21 cellular contexts compared by ENCODE assay signal in the genomic region with DNA sequence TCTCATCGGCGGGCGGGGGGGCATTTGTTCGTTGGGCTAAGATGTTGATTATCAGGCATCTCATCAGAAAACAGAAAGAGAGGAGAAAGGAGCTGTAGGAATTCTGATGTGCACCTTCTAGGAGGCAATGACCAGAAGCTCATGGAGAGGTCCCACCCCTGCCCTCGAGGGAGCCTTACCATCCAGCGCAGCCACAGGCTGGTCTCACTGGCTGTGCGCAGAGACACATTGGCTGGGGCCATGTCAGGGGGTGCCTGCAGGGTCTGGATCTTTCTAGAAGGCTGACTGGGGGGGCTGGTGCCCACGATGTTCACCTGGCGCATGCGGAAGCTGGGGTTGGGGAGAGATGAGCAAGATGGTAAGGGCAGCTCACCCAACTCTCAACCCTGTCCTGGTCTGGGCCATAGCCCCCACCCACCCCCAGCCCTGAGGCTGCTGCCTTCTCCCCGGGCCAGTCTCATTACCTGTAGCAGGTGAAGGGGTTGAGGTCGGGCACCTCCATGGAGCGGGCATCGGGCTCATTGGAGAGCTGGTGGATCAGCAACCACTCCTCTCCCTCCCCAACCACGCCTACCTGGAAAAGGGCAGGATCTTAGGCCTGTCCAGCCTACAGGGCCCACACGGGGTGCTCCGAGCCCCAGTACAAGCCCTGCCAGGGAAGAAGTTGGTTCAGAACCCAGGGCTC.
A peak's percentile ranks its signal among the peaks of the same experiment; 100 is the strongest.
DNase-seq lines count a peak whose midpoint lies in the region; ATAC-seq and TF ChIP-seq lines count a peak whose summit lies in the region.
"Had no signal": no experiment of that assay in that cellular context is flagged by ENCODE, and none has a peak within 500 bp of the region (broad histone marks: within the 10 kb centered on the region; RNA-seq: fewer than 3 reads in every experiment).

No MANE protein-coding gene starts in this region.

- no peaks in the 10 kb centered on the region for H3K36me3 ChIP-seq in lower lobe of right lung

- DNase-seq in Right ventricle myocardium inferior (ENCODE audit: missing footprints) (peak; percentile 62), left cardiac atrium (no peak), chondrocyte (ENCODE audit: low spot score) (peak; percentile 76), lower lobe of right lung (peak; percentile 33), nephron progenitor cell (no peak), DMS53 treated with DMSO at 0.1 percent for 48 hours (lab: John Stamatoyannopoulos, UW; ENCODE audit: unreplicated experiment) (no peak)
- DNase-seq: Caco-2; CD4-positive, CD25-positive, alpha-beta regulatory T cell; CD8-positive, alpha-beta T cell; DMS153; DMS79; EL; GDM1; HCEC 1CT had no signal

- no peak overlapping the region for H3K4me3 Mint-ChIP-seq in chondrocyte (ENCODE audit: unreplicated experiment)
- H3K4me3 Mint-ChIP-seq in nephron progenitor cell, result no peak overlapping the region
- H3K4me3 Mint-ChIP-seq: B cell; CD4-positive, CD25-positive, alpha-beta regulatory T cell; CD8-positive, alpha-beta T cell; GM23338 had no signal

- no peaks in the 10 kb centered on the region for H3K9me3 Mint-ChIP-seq in chondrocyte (ENCODE audit: low read depth)
- H3K9me3 Mint-ChIP-seq in nephron progenitor cell, result no peaks in the 10 kb centered on the region
- H3K9me3 Mint-ChIP-seq: CD8-positive, alpha-beta T cell; GM23338 had no signal

- no peak overlapping the region for H3K27ac ChIP-seq in lower lobe of right lung
- H3K27ac ChIP-seq: 22Rv1, BLaER1, C4-2B had no signal

- no peak overlapping the region for H3K4me3 ChIP-seq in lower lobe of right lung
- H3K4me3 ChIP-seq: BLaER1, GM12878, GM23338 had no signal

- H3K36me3 Mint-ChIP-seq in chondrocyte (ENCODE audit: low read depth) (peaks cover 14% of the 10 kb centered on the region), nephron progenitor cell (ENCODE audit: low read depth) (peaks cover 36% of the 10 kb centered on the region)
- H3K36me3 Mint-ChIP-seq: CD4-positive, CD25-positive, alpha-beta regulatory T cell had no signal

- no peaks in the 10 kb centered on the region for H3K27me3 ChIP-seq in lower lobe of right lung (ENCODE audit: low read depth)
- H3K27me3 ChIP-seq: BLaER1 had no signal

- TF ChIP-seq CTCF in chondrocyte (IDR thresholded peaks at IDR 0.05), result no peak
- TF ChIP-seq CTCF in lower lobe of right lung (IDR thresholded peaks at IDR 0.05), result no peak
- no peak for TF ChIP-seq CTCF in nephron progenitor cell (IDR thresholded peaks at IDR 0.05)

- H3K27me3 Mint-ChIP-seq in chondrocyte (ENCODE audit: low read depth) (no peaks in the 10 kb centered on the region), nephron progenitor cell (ENCODE audit: low read depth, poor library complexity) (no peaks in the 10 kb centered on the region)
- H3K27me3 Mint-ChIP-seq: B cell; CD4-positive, CD25-positive, alpha-beta regulatory T cell had no signal

- intact Hi-C loops in Right ventricle myocardium inferior (cut with DNase I), result no loop called here
- intact Hi-C loops in left cardiac atrium (cut with DNase I), result no loop called here
- intact Hi-C loops in lower lobe of right lung (cut with DNase I), result no loop called here

- no peak overlapping the region for H3K27ac Mint-ChIP-seq in chondrocyte (ENCODE audit: unreplicated experiment)
- no peak overlapping the region for H3K27ac Mint-ChIP-seq in nephron progenitor cell
- H3K27ac Mint-ChIP-seq: B cell; CD8-positive, alpha-beta T cell; GM23338 had no signal

- H3K4me1 ChIP-seq in lower lobe of right lung, result no peaks in the 10 kb centered on the region
- H3K4me1 ChIP-seq: Caco-2 had no signal

- H3K9me3 ChIP-seq in lower lobe of right lung, result no peaks in the 10 kb centered on the region
- H3K9me3 ChIP-seq: BLaER1, Caco-2 had no signal

- peaks cover 15% of the 10 kb centered on the region for H3K4me1 Mint-ChIP-seq in chondrocyte (ENCODE audit: low read depth)
- H3K4me1 Mint-ChIP-seq in nephron progenitor cell, result peaks cover 25% of the 10 kb centered on the region
- H3K4me1 Mint-ChIP-seq: B cell; CD4-positive, CD25-positive, alpha-beta regulatory T cell; GM23338 had no signal

- ATAC-seq in Right ventricle myocardium inferior (no peak), left cardiac atrium (no peak), lower lobe of right lung (no peak), GM18867 (IDR thresholded peaks at IDR 0.05; ENCODE audit: unreplicated experiment) (no peak)
- ATAC-seq: CD8-positive, alpha-beta T cell; GM12878; GM23338 had no signal

Comparison
In these comparisons a context has a peak if more than half of its experiments do, and no peak if none do; other contexts are left out.
1. DNase-seq: peak in Right ventricle myocardium inferior (single experiment), chondrocyte (single experiment) and lower lobe of right lung (single experiment); none in left cardiac atrium (single experiment), nephron progenitor cell (single experiment) and DMS53 treated with DMSO at 0.1 percent for 48 hours (single experiment).